In genomic region chr14:42138406-42138805, GRCh38 we compare ENCODE assay signal across 1 cellular context.
TF ChIP-seq lines count a peak whose summit lies in the region.

No MANE protein-coding gene starts in this region.

TF ChIP-seq in HepG2, 621 proteins besides CTCF, POLR2A, EP300 and RAD21 (continued from another document):
- no peak for TF ChIP-seq RERE (CRISPR knock-in tag; IDR thresholded peaks at IDR 0.05; ENCODE audit: low read depth)
- no peak for TF ChIP-seq JARID2 (CRISPR knock-in tag; IDR thresholded peaks at IDR 0.05; ENCODE audit: insufficient replicate concordance)
- no peak for TF ChIP-seq BRCA1 (CRISPR knock-in tag; IDR thresholded peaks at IDR 0.05)
- no peak for TF ChIP-seq MXD4 (CRISPR knock-in tag; IDR thresholded peaks at IDR 0.05)
